21 cellular contexts compared by ENCODE assay signal in genomic region chr7:29196971-29197370, GRCh38. TPM values are rescaled to one million over a fixed set of nuclear protein-coding genes. Genes with fewer than 3 reads are reported as not detected.
DNase-seq lines count a peak whose midpoint lies in the region; ATAC-seq and TF ChIP-seq lines count a peak whose summit lies in the region.
"Had no signal": no experiment of that assay in that cellular context is flagged by ENCODE, and none has a peak within 500 bp of the region (broad histone marks: within the 10 kb centered on the region; RNA-seq: fewer than 3 reads in every experiment).

No MANE protein-coding gene starts in this region.

- no peaks in the 10 kb centered on the region for H3K36me3 ChIP-seq in KMS-11 (ENCODE audit: insufficient read depth)
- H3K36me3 ChIP-seq in neuronal stem cell (replicated peaks in 1 of 2; ENCODE audit: control insufficient read depth in 2 of 2, insufficient read depth in 2 of 2, low read length in 2 of 2): no peaks in the 10 kb centered on the region
- H3K36me3 ChIP-seq: sigmoid colon, uterus had no signal

- intact Hi-C loops in activated CD8-positive, alpha-beta T cell treated with anti-CD3 and anti-CD28 coated beads for 36 hours (cut with micrococcal nuclease): loop anchor here (5.0 kb wide), 3 partner anchors 45 to 140 kb away; no protein-coding TSS in a partner anchor

- CTCF ChIA-PET in activated CD8-positive, alpha-beta T cell treated with anti-CD3 and anti-CD28 coated beads for 36 hours (lab: Charles Lee): interaction anchor here (0.8 to 2.1 kb wide), 7 partner anchors 9 to 275 kb away, joined by 3 to 9 read pairs (median 4); no protein-coding TSS in a partner anchor

- H3K27me3 Mint-ChIP-seq in activated CD8-positive, alpha-beta T cell treated with anti-CD3 and anti-CD28 coated beads for 36 hours: peaks cover 37% of the 10 kb centered on the region
- peaks cover 13 to 14% of the 10 kb centered on the region in 2 donors for H3K27me3 Mint-ChIP-seq in natural killer cell treated with Interleukin-12 subunit alpha and Interleukin-12 subunit beta and Interleukin-15 and Interleukin-18, amount 100 ng/mL, for 72 hours

- no peak overlapping the region for H3K27ac Mint-ChIP-seq in activated CD8-positive, alpha-beta T cell treated with anti-CD3 and anti-CD28 coated beads for 36 hours
- H3K27ac Mint-ChIP-seq in natural killer cell treated with Interleukin-12 subunit alpha and Interleukin-12 subunit beta and Interleukin-15 and Interleukin-18, amount 100 ng/mL, for 72 hours: peak overlapping the region; percentile 9 to 26
- H3K27ac Mint-ChIP-seq: activated B cell treated with CpG ODN at 0.5 μM for 24 hours, H9, T-helper 17 cell had no signal

- H2BK120ac ChIP-seq in neuronal stem cell (ENCODE audit: low read depth, low read length): no peak overlapping the region

- H2AFZ ChIP-seq in KMS-11 (ENCODE audit: low read depth) (no peak overlapping the region; the same call in 1 of the 2 replicates), neuronal stem cell (ENCODE audit: low read length) (no peak overlapping the region)

- H3K27ac ChIP-seq in KMS-11: peak overlapping the region; percentile 72
- no peak overlapping the region for H3K27ac ChIP-seq in neuronal stem cell (replicated peaks; ENCODE audit: low read length)
- H3K27ac ChIP-seq: sigmoid colon, uterus had no signal

- H3K14ac ChIP-seq in neuronal stem cell (ENCODE audit: low read length): no peak overlapping the region

- no peak for ATAC-seq in activated CD8-positive, alpha-beta T cell treated with anti-CD3 and anti-CD28 coated beads for 36 hours
- peak; percentile 51 to 69 for ATAC-seq in natural killer cell treated with Interleukin-12 subunit alpha and Interleukin-12 subunit beta and Interleukin-15 and Interleukin-18, amount 100 ng/mL, for 72 hours
- no peak for ATAC-seq in HG03457 (IDR thresholded peaks at IDR 0.05; ENCODE audit: unreplicated experiment)
- ATAC-seq: T-helper 17 cell had no signal

- peaks cover 25% of the 10 kb centered on the region for H3K4me1 Mint-ChIP-seq in activated CD8-positive, alpha-beta T cell treated with anti-CD3 and anti-CD28 coated beads for 36 hours (ENCODE audit: low read depth)
- H3K4me1 Mint-ChIP-seq in natural killer cell treated with Interleukin-12 subunit alpha and Interleukin-12 subunit beta and Interleukin-15 and Interleukin-18, amount 100 ng/mL, for 72 hours (ENCODE audit: low read depth in 2 of 2): peaks cover 34 to 44% of the 10 kb centered on the region in 2 donors

- no peak overlapping the region for H4K8ac ChIP-seq in neuronal stem cell (ENCODE audit: low read depth, low read length)

- no peaks in the 10 kb centered on the region for H3K9me3 Mint-ChIP-seq in activated CD8-positive, alpha-beta T cell treated with anti-CD3 and anti-CD28 coated beads for 36 hours
- H3K9me3 Mint-ChIP-seq in natural killer cell treated with Interleukin-12 subunit alpha and Interleukin-12 subunit beta and Interleukin-15 and Interleukin-18, amount 100 ng/mL, for 72 hours: no peaks in the 10 kb centered on the region
- H3K9me3 Mint-ChIP-seq: activated B cell treated with CpG ODN at 0.5 μM for 24 hours, H9 had no signal

- H2AK5ac ChIP-seq in neuronal stem cell (ENCODE audit: low read depth, low read length): no peak overlapping the region

- POLR2A ChIA-PET in activated CD8-positive, alpha-beta T cell treated with anti-CD3 and anti-CD28 coated beads for 36 hours (lab: Charles Lee): interaction anchor here (0.6 kb wide), 1 partner anchor 126 kb away, joined by 3 read pairs; no protein-coding TSS in a partner anchor

- H4K20me1 ChIP-seq in KMS-11 (ENCODE audit: insufficient read depth): no peaks in the 10 kb centered on the region

- DNase-seq in NCI-H748 (lab: John Stamatoyannopoulos, UW; ENCODE audit: unreplicated experiment) (peak; percentile 60), NCI-H748 treated with DMSO at 0.1 percent for 48 hours (lab: John Stamatoyannopoulos, UW) (no peak), NCI-H82 treated with DMSO at 0.1 percent for 48 hours (lab: John Stamatoyannopoulos, UW; ENCODE audit: unreplicated experiment) (no peak), neuronal stem cell (ENCODE audit: low spot score) (no peak)
- no peak for DNase-seq in activated CD8-positive, alpha-beta T cell treated with anti-CD3 and anti-CD28 coated beads for 36 hours
- peak; percentile 66 for DNase-seq in natural killer cell treated with Interleukin-12 subunit alpha and Interleukin-12 subunit beta and Interleukin-15 and Interleukin-18, amount 100 ng/mL, for 72 hours (ENCODE audit: low spot score)
- DNase-seq: activated B cell treated with CpG ODN at 0.5 μM for 24 hours; amniotic stem cell; caudate nucleus; effector CD4-positive, alpha-beta T cell; EL; H9; IMR-90; NCI-H2171 treated with DMSO at 0.1 percent for 48 hours; Right ventricle myocardium superior; sigmoid colon; stimulated activated CD4-positive, alpha-beta T cell treated with anti-CD3 and anti-CD28 coated beads, Interleukin-2, amount 100 ng/mL, for 24 hours; T-helper 17 cell; uterus had no signal

- no peaks in the 10 kb centered on the region for H3K9me3 ChIP-seq in neuronal stem cell (replicated peaks in 1 of 2; ENCODE audit: control insufficient read depth in 2 of 2, insufficient read depth in 1 of 2, low read depth in 1 of 2, low read length in 2 of 2)
- H3K9me3 ChIP-seq: sigmoid colon, uterus had no signal

- no peak overlapping the region for H2BK15ac ChIP-seq in neuronal stem cell (ENCODE audit: low read length)

- H3K4me2 ChIP-seq in KMS-11 (peak overlapping the region; percentile 88), neuronal stem cell (ENCODE audit: insufficient read depth, low read length, poor library complexity, severe bottlenecking) (no peak overlapping the region)

- H3K4me1 ChIP-seq in KMS-11 (ENCODE audit: low read depth, poor library complexity, severe bottlenecking) (peaks cover 36% of the 10 kb centered on the region), neuronal stem cell (ENCODE audit: control insufficient read depth in 2 of 2, insufficient read depth in 1 of 2, low read depth in 1 of 2, low read length in 2 of 2) (peaks cover 0 to 4% of the 10 kb centered on the region in 2 donors)
- H3K4me1 ChIP-seq: uterus had no signal

- H2BK5ac ChIP-seq in neuronal stem cell (ENCODE audit: low read length): no peak overlapping the region

- H3K4me3 ChIP-seq in KMS-11 (IDR thresholded peaks at IDR 0.05; ENCODE audit: insufficient read depth, low read depth, low read length) (no peak overlapping the region), neuronal stem cell (ENCODE audit: low read length in 2 of 2) (no peak overlapping the region)
- H3K4me3 ChIP-seq: sigmoid colon, uterus had no signal

- H2BK12ac ChIP-seq in neuronal stem cell (ENCODE audit: low read length): no peak overlapping the region

- no peak overlapping the region for H3K18ac ChIP-seq in neuronal stem cell (ENCODE audit: low read length)

- H3K23ac ChIP-seq in neuronal stem cell (ENCODE audit: low read depth, low read length, poor library complexity): no peak overlapping the region

- no peaks in the 10 kb centered on the region for H3K36me3 Mint-ChIP-seq in activated CD8-positive, alpha-beta T cell treated with anti-CD3 and anti-CD28 coated beads for 36 hours (ENCODE audit: low read depth)
- H3K36me3 Mint-ChIP-seq in natural killer cell treated with Interleukin-12 subunit alpha and Interleukin-12 subunit beta and Interleukin-15 and Interleukin-18, amount 100 ng/mL, for 72 hours: no peaks in the 10 kb centered on the region

- WGBS in neuronal stem cell (ENCODE audit: extremely low coverage in 2 of 2, insufficient read length in 2 of 2, insufficient replicate concordance in 1 of 2), 2 donors: no CpG with 5 or more reads among the region's 2 CpGs

- H3K4ac ChIP-seq in neuronal stem cell (ENCODE audit: low read length): no peak overlapping the region

- H3K27me3 ChIP-seq in KMS-11 (ENCODE audit: insufficient read depth, low read depth) (no peaks in the 10 kb centered on the region), neuronal stem cell (ENCODE audit: control insufficient read depth in 3 of 3, insufficient read depth in 3 of 3, low read depth in 1 of 3, low read length in 3 of 3) (peaks cover 0 to 61% (median 26%) of the 10 kb centered on the region in 3 experiments)
- H3K27me3 ChIP-seq: uterus had no signal

- H3K4me3 Mint-ChIP-seq in activated CD8-positive, alpha-beta T cell treated with anti-CD3 and anti-CD28 coated beads for 36 hours: peak overlapping the region; percentile 85
- H3K4me3 Mint-ChIP-seq in natural killer cell treated with Interleukin-12 subunit alpha and Interleukin-12 subunit beta and Interleukin-15 and Interleukin-18, amount 100 ng/mL, for 72 hours: peak overlapping the region; percentile 92
- H3K4me3 Mint-ChIP-seq: activated B cell treated with CpG ODN at 0.5 μM for 24 hours, H9, T-helper 17 cell had no signal

- H3K9ac ChIP-seq in KMS-11: peak overlapping the region; percentile 37; the same call in 1 of the 2 replicates
- H3K9ac ChIP-seq in neuronal stem cell (ENCODE audit: low read depth, low read length, poor library complexity): no peak overlapping the region

- no peak overlapping the region for H4K91ac ChIP-seq in neuronal stem cell (ENCODE audit: low read depth, low read length, poor library complexity)

- H3K79me1 ChIP-seq in neuronal stem cell (ENCODE audit: low read depth, low read length): no peaks in the 10 kb centered on the region

- H3K79me2 ChIP-seq in KMS-11 (ENCODE audit: insufficient read depth, low read depth): peaks cover 15% of the 10 kb centered on the region; the same call in 1 of the 2 replicates

- TF ChIP-seq CTCF in KMS-11 (conservative IDR thresholded peaks at IDR 0.05; ENCODE audit: low read depth, low read length): no peak
- no peak for TF ChIP-seq CTCF in activated CD8-positive, alpha-beta T cell treated with anti-CD3 and anti-CD28 coated beads for 36 hours (IDR thresholded peaks at IDR 0.05)

RNA-seq across cellular contexts. Expression of gene CHN2, which starts 2.4 kb away (rescaled TPM):
- 1 to 10 TPM; 1.7 to 1.8 TPM for total RNA-seq in activated CD8-positive, alpha-beta T cell treated with anti-CD3 and anti-CD28 coated beads for 36 hours
- total RNA-seq in natural killer cell treated with Interleukin-12 subunit alpha and Interleukin-12 subunit beta and Interleukin-15 and Interleukin-18, amount 100 ng/mL, for 72 hours: 1 to 10 TPM in 1 of 2 donors, under 1 TPM in 1; 0.70 to 2.1 TPM
- polyA plus RNA-seq in neuronal stem cell (2013, experiment 1 of 2): 4.2 TPM
- polyA plus RNA-seq in neuronal stem cell (2013, experiment 2 of 2): 4.8 TPM
- total RNA-seq: IMR-90 had no signal
- polyA plus RNA-seq: IMR-90 had no signal

RNA-seq across cellular contexts. Expression of gene CPVL, which starts 50.6 kb away (rescaled TPM):
- total RNA-seq in activated CD8-positive, alpha-beta T cell treated with anti-CD3 and anti-CD28 coated beads for 36 hours: not detected
- total RNA-seq in natural killer cell treated with Interleukin-12 subunit alpha and Interleukin-12 subunit beta and Interleukin-15 and Interleukin-18, amount 100 ng/mL, for 72 hours: 1 to 10 TPM in 1 of 2 donors, not detected in 1; 1.4 TPM
- 80.7 TPM for polyA plus RNA-seq in neuronal stem cell (2013, experiment 1 of 2)
- 77.9 TPM for polyA plus RNA-seq in neuronal stem cell (2013, experiment 2 of 2)
- total RNA-seq: activated B cell treated with CpG ODN at 0.5 μM for 24 hours, IMR-90 had no signal
- polyA plus RNA-seq: IMR-90 had no signal

Comparison
In these comparisons a context has a peak if more than half of its experiments do, and no peak if none do; other contexts are left out.
1. DNase-seq: peak in NCI-H748 (single experiment) and natural killer cell treated with Interleukin-12 subunit alpha and Interleukin-12 subunit beta and Interleukin-15 and Interleukin-18, amount 100 ng/mL, for 72 hours (single experiment); none in NCI-H748 treated with DMSO at 0.1 percent for 48 hours (single experiment), activated CD8-positive, alpha-beta T cell treated with anti-CD3 and anti-CD28 coated beads for 36 hours (single experiment), NCI-H82 treated with DMSO at 0.1 percent for 48 hours (single experiment) and neuronal stem cell (single experiment).
2. ATAC-seq: peak in natural killer cell treated with Interleukin-12 subunit alpha and Interleukin-12 subunit beta and Interleukin-15 and Interleukin-18, amount 100 ng/mL, for 72 hours (2 of 2); none in activated CD8-positive, alpha-beta T cell treated with anti-CD3 and anti-CD28 coated beads for 36 hours (single experiment) and HG03457 (single experiment).